Comparison of ENCODE assay signal across 8 cellular contexts in genomic region chr1:181033799-181034391, GRCh38. TPM values are rescaled to one million over a fixed set of nuclear protein-coding genes. Genes with fewer than 3 reads are reported as not detected.
A peak's percentile ranks its signal among the peaks of the same experiment; 100 is the strongest.
DNase-seq lines count a peak whose midpoint lies in the region; ATAC-seq, FAIRE-seq and TF ChIP-seq lines count a peak whose summit lies in the region.

TSS of gene MR1 (plus strand) at chr1:181033983. CDS start at chr1:181034008, 25 bp downstream.

- H3K27me3 Mint-ChIP-seq in activated naive CD8-positive, alpha-beta T cell = no peaks in the 10 kb centered on the region
- no peaks in the 10 kb centered on the region for H3K27me3 Mint-ChIP-seq in progenitor cell of endocrine pancreas

- H3K27ac Mint-ChIP-seq in activated naive CD8-positive, alpha-beta T cell = peak within 1 kb of the TSS; percentile 98
- H3K27ac Mint-ChIP-seq in progenitor cell of endocrine pancreas = no peak within 1 kb of the TSS

- DNase-seq in DMS53 treated with DMSO at 0.1 percent for 48 hours (lab: John Stamatoyannopoulos, UW; ENCODE audit: unreplicated experiment) (peak; percentile 77), GM19239 (ENCODE audit: insufficient read length, low spot score) (peak; percentile 68), NOMO-1 treated with dmso at 0.1 percent for 144 hours (lab: John Stamatoyannopoulos, UW; ENCODE audit: unreplicated experiment) (peak; percentile 67), globus pallidus (ENCODE audit: low spot score) (peak; percentile 84), progenitor cell of endocrine pancreas (ENCODE audit: low spot score, unreplicated experiment) (no peak), NCI-H187 (lab: John Stamatoyannopoulos, UW) (no peak)

- TF ChIP-seq CTCF in progenitor cell of endocrine pancreas (IDR thresholded peaks at IDR 0.05; ENCODE audit: unreplicated experiment) = no peak

- H3K9me3 Mint-ChIP-seq in activated naive CD8-positive, alpha-beta T cell (ENCODE audit: low read depth) = no peaks in the 10 kb centered on the region
- H3K9me3 Mint-ChIP-seq in progenitor cell of endocrine pancreas (ENCODE audit: low read depth) = no peaks in the 10 kb centered on the region

- peak; percentile 91 for ATAC-seq in HG03196 (IDR thresholded peaks at IDR 0.05; ENCODE audit: unreplicated experiment)

- H3K4me3 Mint-ChIP-seq in activated naive CD8-positive, alpha-beta T cell = peak within 1 kb of the TSS; percentile 97
- H3K4me3 Mint-ChIP-seq in progenitor cell of endocrine pancreas (ENCODE audit: low read depth) = peak within 1 kb of the TSS; percentile 25

- H3K36me3 Mint-ChIP-seq in activated naive CD8-positive, alpha-beta T cell = peaks cover 2% of the 10 kb centered on the region
- H3K36me3 Mint-ChIP-seq in progenitor cell of endocrine pancreas (ENCODE audit: insufficient read depth) = no peaks in the 10 kb centered on the region

- H3K4me1 Mint-ChIP-seq in activated naive CD8-positive, alpha-beta T cell (ENCODE audit: low read depth) = peaks cover 55% of the 10 kb centered on the region
- peaks cover 6% of the 10 kb centered on the region for H3K4me1 Mint-ChIP-seq in progenitor cell of endocrine pancreas (ENCODE audit: low read depth)

- peak; percentile 95 for FAIRE-seq in GM19239 (lab: Jason Lieb, UNC)

RNA-seq across cellular contexts. Expression of gene MR1, which starts in this region (rescaled TPM):
- 0.57 and 0.64 TPM in 2 replicates for total RNA-seq in progenitor cell of endocrine pancreas

Comparison
In these comparisons a context has a peak if more than half of its experiments do, and no peak if none do; other contexts are left out.
1. DNase-seq: peak in DMS53 treated with DMSO at 0.1 percent for 48 hours (single experiment), GM19239 (single experiment), NOMO-1 treated with dmso at 0.1 percent for 144 hours (single experiment) and globus pallidus (single experiment); none in progenitor cell of endocrine pancreas (single experiment) and NCI-H187 (0 of 2).